13 cellular contexts compared by ENCODE assay signal in the genomic region with DNA sequence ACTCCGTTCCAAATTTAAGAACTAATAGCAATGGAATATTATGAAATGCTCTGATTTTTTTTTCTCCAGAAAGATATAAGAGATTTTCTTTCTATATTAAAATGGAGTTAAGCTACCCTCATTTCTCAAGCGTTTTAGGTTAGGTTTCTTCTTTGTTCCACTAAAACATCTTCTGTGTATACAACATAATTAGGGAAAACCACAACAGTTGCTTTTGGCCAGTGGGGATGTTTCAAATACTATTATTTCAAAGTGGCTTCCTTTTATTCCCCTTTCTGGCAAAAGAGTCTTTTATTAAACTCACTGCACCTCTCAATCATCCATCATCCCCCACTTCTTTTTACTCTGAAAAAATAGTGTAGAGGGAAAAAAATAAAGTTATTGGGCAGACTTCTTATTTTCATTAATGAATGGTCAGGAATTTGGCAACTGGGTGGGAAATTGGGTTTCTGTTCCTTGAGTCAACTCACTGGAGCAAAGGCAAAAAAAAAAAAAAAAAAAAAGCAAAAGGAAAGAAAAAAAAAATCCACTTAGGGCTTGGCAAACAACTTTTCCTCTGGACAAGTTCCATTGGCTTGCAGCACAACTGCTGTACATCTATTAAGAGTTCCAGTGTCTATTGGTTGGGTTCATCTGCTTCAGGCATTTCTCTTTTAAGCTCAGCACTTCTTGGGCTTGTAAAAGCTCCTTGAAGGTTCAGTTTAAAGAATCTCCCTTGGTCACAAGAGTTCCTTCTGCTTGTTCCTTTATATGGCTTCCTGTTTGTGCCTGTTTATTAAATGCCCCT.
A peak's percentile ranks its signal among the peaks of the same experiment; 100 is the strongest.
DNase-seq lines count a peak whose midpoint lies in the region; ATAC-seq, FAIRE-seq and TF ChIP-seq lines count a peak whose summit lies in the region.
"Had no signal": no experiment of that assay in that cellular context is flagged by ENCODE, and none has a peak within 500 bp of the region (broad histone marks: within the 10 kb centered on the region; RNA-seq: fewer than 3 reads in every experiment).

No MANE protein-coding gene starts in this region.

- H3K4me3 Mint-ChIP-seq in astrocyte (ENCODE audit: unreplicated experiment) (no peak overlapping the region), T-cell (no peak overlapping the region)
- H3K4me3 Mint-ChIP-seq: activated naive CD8-positive, alpha-beta T cell treated with anti-CD3 and anti-CD28 coated beads, Interleukin-2, amount 10 ng/mL, durations not matched to agents 7 days and 5 days had no signal

- H3K4me2 ChIP-seq in astrocyte (ENCODE audit: low read length) (no peak overlapping the region), keratinocyte (ENCODE audit: control insufficient read depth, extremely low read depth, insufficient read depth, low read depth, low read length) (no peak overlapping the region)
- H3K4me2 ChIP-seq: BLaER1 had no signal

- H3K9me3 Mint-ChIP-seq in astrocyte (ENCODE audit: unreplicated experiment) (peaks cover 4% of the 10 kb centered on the region), T-cell (peaks cover 0 to 16% (median 5%) of the 10 kb centered on the region in 3 donors)
- H3K9me3 Mint-ChIP-seq: activated naive CD8-positive, alpha-beta T cell treated with anti-CD3 and anti-CD28 coated beads, Interleukin-2, amount 10 ng/mL, durations not matched to agents 7 days and 5 days had no signal

- peak; percentile 54 for DNase-seq in GM04503 (ENCODE audit: low read depth)
- peak; percentile 77 for DNase-seq in astrocyte (ENCODE audit: low read depth)
- DNase-seq in keratinocyte (ENCODE audit: low read depth, low spot score): no peak
- no peak for DNase-seq in stimulated activated CD4-positive, alpha-beta T cell treated with anti-CD3 and anti-CD28 coated beads, Interleukin-12 subunit alpha, Interleukin-12 subunit beta, amount 100 ng/mL, for 4 hours
- no peak for DNase-seq in superior temporal gyrus (ENCODE audit: extremely low spot score)
- DNase-seq in NCI-H128 (lab: John Stamatoyannopoulos, UW; ENCODE audit: unreplicated experiment): no peak
- no peak for DNase-seq in T-cell
- DNase-seq: activated naive CD8-positive, alpha-beta T cell treated with anti-CD3 and anti-CD28 coated beads, Interleukin-2, amount 10 ng/mL, durations not matched to agents 7 days and 5 days; NCI-H1694; T-helper 9 cell; trophoblast cell had no signal

- dilution Hi-C loops in keratinocyte (cut with MboI; ENCODE audit: extremely low pct_ligation_motif_present, low sequenced_read_pairs): no loop called here

- no peaks in the 10 kb centered on the region for H3K9me1 ChIP-seq in keratinocyte (ENCODE audit: control insufficient read depth, extremely low read depth, insufficient read depth, low read length)

- H4K20me1 ChIP-seq in astrocyte (ENCODE audit: insufficient read depth, low read length) (no peaks in the 10 kb centered on the region), keratinocyte (ENCODE audit: control insufficient read depth, extremely low read depth, insufficient read depth, low read length) (no peaks in the 10 kb centered on the region)

- H3K27ac ChIP-seq in 22Rv1 (peak overlapping the region; percentile 38), astrocyte (ENCODE audit: low read depth, low read length) (no peak overlapping the region), keratinocyte (ENCODE audit: control insufficient read depth, insufficient read depth, low read length) (no peak overlapping the region)
- H3K27ac ChIP-seq: BLaER1 had no signal

- H3K27ac Mint-ChIP-seq in astrocyte (ENCODE audit: unreplicated experiment): no peak overlapping the region
- no peak overlapping the region for H3K27ac Mint-ChIP-seq in T-cell
- H3K27ac Mint-ChIP-seq: activated naive CD8-positive, alpha-beta T cell treated with anti-CD3 and anti-CD28 coated beads, Interleukin-2, amount 10 ng/mL, durations not matched to agents 7 days and 5 days had no signal

- H3K27me3 Mint-ChIP-seq in astrocyte (ENCODE audit: low read depth, unreplicated experiment) (no peaks in the 10 kb centered on the region), T-cell (no peaks in the 10 kb centered on the region)
- H3K27me3 Mint-ChIP-seq: activated naive CD8-positive, alpha-beta T cell treated with anti-CD3 and anti-CD28 coated beads, Interleukin-2, amount 10 ng/mL, durations not matched to agents 7 days and 5 days had no signal

- no peaks in the 10 kb centered on the region for H3K36me3 Mint-ChIP-seq in astrocyte (ENCODE audit: low read depth, unreplicated experiment)
- no peaks in the 10 kb centered on the region for H3K36me3 Mint-ChIP-seq in T-cell
- H3K36me3 Mint-ChIP-seq: activated naive CD8-positive, alpha-beta T cell treated with anti-CD3 and anti-CD28 coated beads, Interleukin-2, amount 10 ng/mL, durations not matched to agents 7 days and 5 days had no signal

- peaks cover 13% of the 10 kb centered on the region for H3K4me1 Mint-ChIP-seq in astrocyte (ENCODE audit: low read depth, unreplicated experiment)
- no peaks in the 10 kb centered on the region for H3K4me1 Mint-ChIP-seq in T-cell

- H3K27me3 ChIP-seq in astrocyte (ENCODE audit: insufficient read depth, low read length) (no peaks in the 10 kb centered on the region), keratinocyte (ENCODE audit: control insufficient read depth, extremely low read depth, insufficient read depth, low read length) (no peaks in the 10 kb centered on the region)
- H3K27me3 ChIP-seq: BLaER1 had no signal

- FAIRE-seq in astrocyte (lab: Jason Lieb, UNC): no peak
- peak; percentile 39 for FAIRE-seq in keratinocyte (lab: Jason Lieb, UNC)

- H3K4me1 ChIP-seq in astrocyte (ENCODE audit: insufficient read depth, low read length): no peaks in the 10 kb centered on the region
- H3K4me1 ChIP-seq in keratinocyte (ENCODE audit: control insufficient read depth, extremely low read depth, insufficient read depth, low read length): peaks cover 3% of the 10 kb centered on the region

- POLR2A ChIA-PET in T-cell (lab: Charles Lee): no interaction called here

- ATAC-seq in T-cell (replicated peaks in 1 of 4): no peak

- H3K4me3 ChIP-seq in astrocyte (ENCODE audit: insufficient read depth, low read depth, low read length) (no peak overlapping the region), keratinocyte (ENCODE audit: control insufficient read depth in 2 of 3, extremely low read depth in 1 of 3, insufficient read depth in 2 of 3, low read depth in 1 of 3, low read length in 3 of 3) (no peak overlapping the region)
- H3K4me3 ChIP-seq: BLaER1 had no signal

- H3K9me3 ChIP-seq in astrocyte (ENCODE audit: insufficient read depth, low read depth, low read length) (no peaks in the 10 kb centered on the region), keratinocyte (ENCODE audit: control insufficient read depth, low read depth, low read length) (no peaks in the 10 kb centered on the region)

- H3K36me3 ChIP-seq in astrocyte (ENCODE audit: insufficient read depth, low read length) (no peaks in the 10 kb centered on the region), keratinocyte (ENCODE audit: control insufficient read depth in 2 of 2, extremely low read depth in 1 of 2, insufficient read depth in 2 of 2, low read length in 2 of 2) (no peaks in the 10 kb centered on the region)
- H3K36me3 ChIP-seq: BLaER1 had no signal

- H3K79me2 ChIP-seq in astrocyte (ENCODE audit: insufficient read depth, low read length) (peaks cover 3% of the 10 kb centered on the region), keratinocyte (ENCODE audit: control insufficient read depth, insufficient read depth, low read length) (peaks cover 2% of the 10 kb centered on the region)

- H2AFZ ChIP-seq in astrocyte (ENCODE audit: low read depth, low read length) (no peak overlapping the region), keratinocyte (ENCODE audit: control insufficient read depth, low read length) (no peak overlapping the region)

- CTCF ChIA-PET in T-cell (lab: Charles Lee): no interaction called here

- H3K9ac ChIP-seq in astrocyte (ENCODE audit: low read length) (no peak overlapping the region), keratinocyte (ENCODE audit: control insufficient read depth, extremely low read depth, insufficient read depth, low read length) (no peak overlapping the region)
- H3K9ac ChIP-seq: BLaER1 had no signal

- TF ChIP-seq CTCF in 22Rv1 (IDR thresholded peaks at IDR 0.05) (no peak), astrocyte (IDR thresholded peaks at IDR 0.05; ENCODE audit: insufficient read depth, low read depth, low read length) (no peak), keratinocyte (optimal IDR thresholded peaks at IDR 0.05 in 1 of 3, IDR thresholded peaks at IDR 0.05 in 1 of 3, conservative IDR thresholded peaks at IDR 0.05 in 1 of 3; ENCODE audit: extremely low read depth in 1 of 3, insufficient read depth in 2 of 3, low read length in 3 of 3) (no peak)

Comparison
In these comparisons a context has a peak if more than half of its experiments do, and no peak if none do; other contexts are left out.
1. DNase-seq: peak in GM04503 (single experiment) and astrocyte (single experiment); none in keratinocyte (single experiment), stimulated activated CD4-positive, alpha-beta T cell treated with anti-CD3 and anti-CD28 coated beads, Interleukin-12 subunit alpha, Interleukin-12 subunit beta, amount 100 ng/mL, for 4 hours (single experiment), superior temporal gyrus (single experiment), NCI-H128 (single experiment) and T-cell (0 of 34).